In genomic region chr3:11185144-11185543, GRCh38 we compare ENCODE assay signal across 18 cellular contexts. TPM values are rescaled to one million over a fixed set of nuclear protein-coding genes. Genes with fewer than 3 reads are reported as not detected.
DNase-seq lines count a peak whose midpoint lies in the region; ATAC-seq and TF ChIP-seq lines count a peak whose summit lies in the region.
"Had no signal": no experiment of that assay in that cellular context is flagged by ENCODE, and none has a peak within 500 bp of the region (broad histone marks: within the 10 kb centered on the region; RNA-seq: fewer than 3 reads in every experiment).

No MANE protein-coding gene starts in this region.

- peaks cover 14 to 20% of the 10 kb centered on the region in 2 experiments for H3K4me1 ChIP-seq in SK-N-SH (ENCODE audit: control insufficient read depth in 1 of 2, insufficient read depth in 2 of 2, low read depth in 1 of 2, low read length in 1 of 2)
- peaks cover 17% of the 10 kb centered on the region for H3K4me1 ChIP-seq in osteoblast (ENCODE audit: insufficient read depth, low read length)
- no peaks in the 10 kb centered on the region for H3K4me1 ChIP-seq in uterus
- H3K4me1 ChIP-seq: BE2C, SJCRH30 had no signal

- 100% methylated on average over 3 of the region's 3 CpGs for WGBS in SK-N-SH (ENCODE audit: low lambda C conversion rate)

- H3K4me2 ChIP-seq in SK-N-SH (peak overlapping the region; percentile 59; the same call in 1 of the 2 replicates), osteoblast (ENCODE audit: insufficient read depth, low read length) (peak overlapping the region; percentile 34)

- no peak for TF ChIP-seq POLR2A in uterus (IDR thresholded peaks at IDR 0.05)

- POLR2A ChIA-PET in SK-N-SH (lab: Yijun Ruan, JAX): no interaction called here

- H3K27ac ChIP-seq in SK-N-SH (ENCODE audit: low read depth in 2 of 2, low read length in 1 of 2) (peak overlapping the region; percentile 69 to 74), epithelial cell of prostate (peak overlapping the region; percentile 85), osteoblast (ENCODE audit: low read depth, low read length) (peak overlapping the region; percentile 62), uterus (peak overlapping the region; percentile 56 to 70), dorsolateral prefrontal cortex (no peak overlapping the region)
- H3K27ac ChIP-seq: 22Rv1, SJCRH30 had no signal

- H3K4me3 ChIP-seq in SK-N-SH (ENCODE audit: low read depth in 2 of 2, low read length in 1 of 2) (no peak overlapping the region), osteoblast (ENCODE audit: insufficient read depth, low read length) (no peak overlapping the region), uterus (no peak overlapping the region), dorsolateral prefrontal cortex (no peak overlapping the region)
- H3K4me3 ChIP-seq: mucosa of descending colon, SJCRH30 had no signal

- no peak for TF ChIP-seq RAD21 in SK-N-SH (IDR thresholded peaks at IDR 0.05; ENCODE audit: low read length)

- no peak for ATAC-seq in SK-N-SH treated with all-trans-retinoic acid at 6 μM for 48 hours

- H3K9me3 ChIP-seq in SK-N-SH: no peaks in the 10 kb centered on the region
- no peaks in the 10 kb centered on the region for H3K9me3 ChIP-seq in osteoblast (ENCODE audit: low read depth, low read length)
- no peaks in the 10 kb centered on the region for H3K9me3 ChIP-seq in uterus
- H3K9me3 ChIP-seq: BE2C, mucosa of descending colon, SJCRH30 had no signal

- H3K36me3 ChIP-seq in SK-N-SH (replicated peaks in 1 of 2; ENCODE audit: control insufficient read depth in 1 of 2, insufficient read depth in 2 of 2, low read length in 1 of 2): peaks cover 0 to 4% of the 10 kb centered on the region in 2 experiments
- no peaks in the 10 kb centered on the region for H3K36me3 ChIP-seq in osteoblast (ENCODE audit: insufficient read depth, low read length)
- H3K36me3 ChIP-seq in uterus: no peaks in the 10 kb centered on the region
- H3K36me3 ChIP-seq: BE2C, SJCRH30 had no signal

- H4K20me1 ChIP-seq in SK-N-SH (ENCODE audit: insufficient read depth) (no peaks in the 10 kb centered on the region; the same call in 1 of the 2 replicates), osteoblast (ENCODE audit: insufficient read depth, low read length) (peaks cover 9% of the 10 kb centered on the region)

- no peaks in the 10 kb centered on the region for H3K9me2 ChIP-seq in SK-N-SH

- intact Hi-C loops in uterus (cut with DNase I; ENCODE audit: low total_unique reads) (no loop called here), dorsolateral prefrontal cortex (cut with DNase I) (no loop called here)

- no peak for TF ChIP-seq CTCF in SK-N-SH (IDR thresholded peaks at IDR 0.05)
- TF ChIP-seq CTCF in osteoblast (IDR thresholded peaks at IDR 0.05; ENCODE audit: extremely low read depth, low read depth, low read length): no peak
- no peak for TF ChIP-seq CTCF in uterus (IDR thresholded peaks at IDR 0.05)
- no peak for TF ChIP-seq CTCF in dorsolateral prefrontal cortex (IDR thresholded peaks at IDR 0.05 in 54 of 56, conservative IDR thresholded peaks at IDR 0.05 in 2 of 56; ENCODE audit: low read depth in 1 of 56, partially characterized antibody in 56 of 56)

- H3F3A ChIP-seq in SK-N-SH (replicated peaks; ENCODE audit: insufficient read depth): peaks cover 24% of the 10 kb centered on the region

- H3K79me2 ChIP-seq in SK-N-SH (ENCODE audit: insufficient read depth) (peaks cover 99% of the 10 kb centered on the region), osteoblast (ENCODE audit: insufficient read depth, low read length) (peaks cover 37% of the 10 kb centered on the region)

- no peaks in the 10 kb centered on the region for H3K27me3 ChIP-seq in SK-N-SH (ENCODE audit: insufficient read depth)
- no peaks in the 10 kb centered on the region for H3K27me3 ChIP-seq in osteoblast (ENCODE audit: insufficient read depth, low read length)
- no peaks in the 10 kb centered on the region for H3K27me3 ChIP-seq in uterus
- H3K27me3 ChIP-seq in dorsolateral prefrontal cortex: no peaks in the 10 kb centered on the region
- H3K27me3 ChIP-seq: BE2C, SJCRH30 had no signal

- no peak overlapping the region for H3K9ac ChIP-seq in SK-N-SH

- DNase-seq in SK-N-SH: no peak
- no peak for DNase-seq in epithelial cell of prostate (ENCODE audit: low read depth, low spot score)
- no peak for DNase-seq in osteoblast (ENCODE audit: insufficient read length, low spot score, missing footprints)
- DNase-seq in uterus: no peak
- no peak for DNase-seq in dorsolateral prefrontal cortex
- DNase-seq in HT-29 (ENCODE audit: low spot score): no peak
- DNase-seq in DMS79 (lab: John Stamatoyannopoulos, UW): no peak
- DNase-seq: activated CD4-positive, alpha-beta memory T cell treated with anti-CD3 and anti-CD28 coated beads, Interleukin-2, amount 10 ng/mL, durations not matched to agents 7 days and 5 days; activated CD4-positive, CD25-positive, alpha-beta regulatory T cell; activated naive CD4-positive, alpha-beta T cell treated with anti-CD3 and anti-CD28 coated beads, Interleukin-2, amount 50 U/mL, for 16 hours; activated T-cell treated with anti-CD3 and anti-CD28 coated beads, Interleukin-2, amount 50 U/mL, for 24 hours; BE2C; NCI-H1048; NCI-H446 treated with DMSO at 0.1 percent for 48 hours had no signal

- CTCF ChIA-PET in SK-N-SH (lab: Yijun Ruan, JAX): interaction anchor here (0.9 to 2.3 kb wide), 2 partner anchors 13 to 125 kb away, joined by 4 to 9 read pairs; no protein-coding TSS in a partner anchor

- TF ChIP-seq EP300 in SK-N-SH (IDR thresholded peaks at IDR 0.05; ENCODE audit: borderline replicate concordance in 1 of 2, low read depth in 1 of 2, low read length in 1 of 2): no peak

- H2AFZ ChIP-seq in SK-N-SH (ENCODE audit: low read depth) (no peak overlapping the region), osteoblast (ENCODE audit: low read length) (no peak overlapping the region)

TF ChIP-seq in SK-N-SH, 30 proteins besides CTCF, POLR2A, EP300 and RAD21 (continues in another document):
- no peak for TF ChIP-seq RXRA (IDR thresholded peaks at IDR 0.05; ENCODE audit: borderline replicate concordance, low read depth)
- TF ChIP-seq YY1 (IDR thresholded peaks at IDR 0.05; ENCODE audit: low read depth): no peak
- no peak for TF ChIP-seq FOXM1 (IDR thresholded peaks at IDR 0.05; ENCODE audit: low read depth)
- TF ChIP-seq, protein P1, sequence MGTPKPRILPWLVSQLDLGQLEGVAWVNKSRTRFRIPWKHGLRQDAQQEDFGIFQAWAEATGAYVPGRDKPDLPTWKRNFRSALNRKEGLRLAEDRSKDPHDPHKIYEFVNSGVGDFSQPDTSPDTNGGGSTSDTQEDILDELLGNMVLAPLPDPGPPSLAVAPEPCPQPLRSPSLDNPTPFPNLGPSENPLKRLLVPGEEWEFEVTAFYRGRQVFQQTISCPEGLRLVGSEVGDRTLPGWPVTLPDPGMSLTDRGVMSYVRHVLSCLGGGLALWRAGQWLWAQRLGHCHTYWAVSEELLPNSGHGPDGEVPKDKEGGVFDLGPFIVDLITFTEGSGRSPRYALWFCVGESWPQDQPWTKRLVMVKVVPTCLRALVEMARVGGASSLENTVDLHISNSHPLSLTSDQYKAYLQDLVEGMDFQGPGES (IDR thresholded peaks at IDR 0.05; ENCODE audit: low read depth, low read length): no peak

TF ChIP-seq in SK-N-SH treated with all-trans-retinoic acid at 6 μM for 48 hours, 23 proteins besides CTCF, POLR2A, EP300 and RAD21:
- TF ChIP-seq ZFP3 (CRISPR knock-in tag; IDR thresholded peaks at IDR 0.05) (no peak), BACH2 (CRISPR knock-in tag; IDR thresholded peaks at IDR 0.05; ENCODE audit: borderline replicate concordance) (no peak), TOX (CRISPR knock-in tag; IDR thresholded peaks at IDR 0.05; ENCODE audit: borderline replicate concordance) (no peak), ZNF8 (CRISPR knock-in tag; IDR thresholded peaks at IDR 0.05) (no peak), ARNTL (CRISPR knock-in tag; IDR thresholded peaks at IDR 0.05; ENCODE audit: borderline replicate concordance, low read depth) (no peak), RARB (CRISPR knock-in tag; IDR thresholded peaks at IDR 0.05) (no peak), ZFP30 (CRISPR knock-in tag; IDR thresholded peaks at IDR 0.05) (no peak), ZNF70 (CRISPR knock-in tag; IDR thresholded peaks at IDR 0.05) (no peak)
- TF ChIP-seq, protein P2, sequence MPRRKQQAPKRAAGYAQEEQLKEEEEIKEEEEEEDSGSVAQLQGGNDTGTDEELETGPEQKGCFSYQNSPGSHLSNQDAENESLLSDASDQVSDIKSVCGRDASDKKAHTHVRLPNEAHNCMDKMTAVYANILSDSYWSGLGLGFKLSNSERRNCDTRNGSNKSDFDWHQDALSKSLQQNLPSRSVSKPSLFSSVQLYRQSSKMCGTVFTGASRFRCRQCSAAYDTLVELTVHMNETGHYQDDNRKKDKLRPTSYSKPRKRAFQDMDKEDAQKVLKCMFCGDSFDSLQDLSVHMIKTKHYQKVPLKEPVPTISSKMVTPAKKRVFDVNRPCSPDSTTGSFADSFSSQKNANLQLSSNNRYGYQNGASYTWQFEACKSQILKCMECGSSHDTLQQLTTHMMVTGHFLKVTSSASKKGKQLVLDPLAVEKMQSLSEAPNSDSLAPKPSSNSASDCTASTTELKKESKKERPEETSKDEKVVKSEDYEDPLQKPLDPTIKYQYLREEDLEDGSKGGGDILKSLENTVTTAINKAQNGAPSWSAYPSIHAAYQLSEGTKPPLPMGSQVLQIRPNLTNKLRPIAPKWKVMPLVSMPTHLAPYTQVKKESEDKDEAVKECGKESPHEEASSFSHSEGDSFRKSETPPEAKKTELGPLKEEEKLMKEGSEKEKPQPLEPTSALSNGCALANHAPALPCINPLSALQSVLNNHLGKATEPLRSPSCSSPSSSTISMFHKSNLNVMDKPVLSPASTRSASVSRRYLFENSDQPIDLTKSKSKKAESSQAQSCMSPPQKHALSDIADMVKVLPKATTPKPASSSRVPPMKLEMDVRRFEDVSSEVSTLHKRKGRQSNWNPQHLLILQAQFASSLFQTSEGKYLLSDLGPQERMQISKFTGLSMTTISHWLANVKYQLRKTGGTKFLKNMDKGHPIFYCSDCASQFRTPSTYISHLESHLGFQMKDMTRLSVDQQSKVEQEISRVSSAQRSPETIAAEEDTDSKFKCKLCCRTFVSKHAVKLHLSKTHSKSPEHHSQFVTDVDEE (CRISPR knock-in tag; IDR thresholded peaks at IDR 0.05): no peak

RNA-seq across cellular contexts. Expression of gene HRH1, which starts 30.9 kb away (rescaled TPM):
- polyA plus RNA-seq in SK-N-SH (2012; rRNA removed): 6.2 and 7.7 TPM in 2 replicates
- 6.9 and 7.3 TPM in 2 replicates for polyA plus RNA-seq in SK-N-SH (2012; cell fraction: cytosol; rRNA removed)
- 3.6 and 7.6 TPM in 2 replicates for polyA plus RNA-seq in SK-N-SH (2012; cell fraction: nucleus; rRNA removed)
- 9.8 and 12.4 TPM in 2 replicates for total RNA-seq in osteoblast
- 10 to 100 TPM in 1 of 4 donors, 1 to 10 TPM in 3; 1.8 to 16.3 (median 6.3) TPM for total RNA-seq in uterus
- 10 to 100 TPM in 74 of 120 experiments, 1 to 10 TPM in 46; 2.4 to 22.9 (median 10.8) TPM for total RNA-seq in dorsolateral prefrontal cortex
- 1.9 and 3.3 TPM in 2 replicates for total RNA-seq in HT-29 (2014; rRNA removed; shearing (Covaris generic))

Comparison
In these comparisons a context has a peak if more than half of its experiments do, and no peak if none do; other contexts are left out.
1. H3K27ac ChIP-seq: peak in SK-N-SH (2 of 2), epithelial cell of prostate (single experiment), osteoblast (single experiment) and uterus (2 of 2); none in dorsolateral prefrontal cortex (0 of 59).